In the genomic region with DNA sequence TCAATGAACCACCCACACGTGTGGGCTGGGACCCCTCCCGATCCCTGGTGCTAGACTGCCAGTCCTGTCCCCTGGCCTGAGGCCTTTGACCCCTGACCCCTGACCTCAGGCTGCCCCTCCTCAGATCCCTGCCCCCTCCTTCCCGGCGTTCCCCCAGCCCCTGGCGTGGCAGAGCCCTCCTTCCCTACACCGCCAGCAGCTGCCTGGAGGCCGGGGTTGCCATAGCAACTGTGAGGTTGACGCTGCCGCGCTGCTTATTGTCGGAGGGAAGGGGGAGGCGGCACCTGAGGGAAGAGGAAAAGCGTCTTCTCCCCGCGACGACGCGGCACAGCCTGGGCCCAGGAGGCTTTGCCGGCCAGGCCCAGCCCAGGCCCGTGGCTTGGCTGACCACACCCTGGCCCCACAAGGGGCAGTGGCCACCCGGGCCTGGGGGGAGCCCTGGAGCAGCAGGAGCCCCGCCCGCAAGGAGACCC, we compare ENCODE assay signal across 8 cellular contexts. TPM values are rescaled to one million over a fixed set of nuclear protein-coding genes. Genes with fewer than 3 reads are reported as not detected.
A peak's percentile ranks its signal among the peaks of the same experiment; 100 is the strongest.
DNase-seq lines count a peak whose midpoint lies in the region; ATAC-seq and TF ChIP-seq lines count a peak whose summit lies in the region.

No MANE protein-coding gene starts in this region.

- peak; percentile 79 for ATAC-seq in sciatic nerve
- ATAC-seq in HG02981 (IDR thresholded peaks at IDR 0.05; ENCODE audit: unreplicated experiment): no peak
- ATAC-seq in HG03342 (IDR thresholded peaks at IDR 0.05; ENCODE audit: unreplicated experiment): no peak
- ATAC-seq in stimulated activated memory B cell treated with anti-CD40 and anti-IgM and Interleukin-4, amounts not matched to agents 10 μg/mL and 1 μg/mL and 100 μg/mL, for 72 hours: no peak

- in situ Hi-C loops in GM23248 (cut with MboI): no loop called here

- H3K79me2 ChIP-seq in SK-N-SH (ENCODE audit: insufficient read depth) (no peaks in the 10 kb centered on the region), hepatocyte (no peaks in the 10 kb centered on the region), GM23248 (ENCODE audit: insufficient read depth) (no peaks in the 10 kb centered on the region)

- H2AFZ ChIP-seq in SK-N-SH (ENCODE audit: low read depth) (no peak overlapping the region), hepatocyte (no peak overlapping the region), GM23248 (no peak overlapping the region)

- WGBS in SK-N-SH (ENCODE audit: low lambda C conversion rate): 52% methylated on average over 4 of the region's 23 CpGs
- WGBS in hepatocyte (ENCODE audit: low lambda C conversion rate, missing lambda C conversion rate): 21% methylated on average over 18 of the region's 23 CpGs
- WGBS in GM23248 (ENCODE audit: low coverage in 1 of 2, low lambda C conversion rate in 2 of 2, missing lambda C conversion rate in 2 of 2), 2 experiments: 62 to 68% methylated on average over 14 to 23 of the region's 23 CpGs

- H3K9ac ChIP-seq in SK-N-SH (no peak overlapping the region), GM23248 (no peak overlapping the region)

- H3K36me3 Mint-ChIP-seq in stimulated activated memory B cell treated with anti-CD40 and anti-IgM and Interleukin-4, amounts not matched to agents 10 μg/mL and 1 μg/mL and 100 μg/mL, for 72 hours: no peaks in the 10 kb centered on the region

- TF ChIP-seq CTCF in SK-N-SH (IDR thresholded peaks at IDR 0.05) (no peak), hepatocyte (IDR thresholded peaks at IDR 0.05; ENCODE audit: poor library complexity) (no peak)

- CTCF ChIA-PET in SK-N-SH (lab: Yijun Ruan, JAX): no interaction called here

- intact Hi-C loops in sciatic nerve (cut with DNase I): no loop called here

- H3K9me2 ChIP-seq in SK-N-SH (no peaks in the 10 kb centered on the region), hepatocyte (replicated peaks; ENCODE audit: insufficient read depth) (no peaks in the 10 kb centered on the region), GM23248 (ENCODE audit: insufficient read depth) (no peaks in the 10 kb centered on the region)

- no peak for TF ChIP-seq EP300 in SK-N-SH (IDR thresholded peaks at IDR 0.05; ENCODE audit: borderline replicate concordance in 1 of 2, low read depth in 1 of 2, low read length in 1 of 2)

- peaks cover 0 to 10% of the 10 kb centered on the region in 2 experiments; a peak in 1 of 4 replicates for H3K4me1 ChIP-seq in SK-N-SH (ENCODE audit: control insufficient read depth in 1 of 2, insufficient read depth in 2 of 2, low read depth in 1 of 2, low read length in 1 of 2)
- peaks cover 12% of the 10 kb centered on the region for H3K4me1 ChIP-seq in hepatocyte (ENCODE audit: insufficient read depth)
- H3K4me1 ChIP-seq in GM23248 (ENCODE audit: insufficient read depth): no peaks in the 10 kb centered on the region

- H3K4me2 ChIP-seq in SK-N-SH (no peak overlapping the region), hepatocyte (peak overlapping the region; percentile 68), GM23248 (ENCODE audit: unreplicated experiment) (no peak overlapping the region)

- H3F3A ChIP-seq in SK-N-SH (replicated peaks; ENCODE audit: insufficient read depth): peaks cover 5% of the 10 kb centered on the region
- no peaks in the 10 kb centered on the region for H3F3A ChIP-seq in GM23248 (ENCODE audit: insufficient read depth)

- no peak overlapping the region for H3K4me3 ChIP-seq in SK-N-SH (ENCODE audit: low read depth in 2 of 2, low read length in 1 of 2)
- no peak overlapping the region for H3K4me3 ChIP-seq in hepatocyte
- no peak overlapping the region for H3K4me3 ChIP-seq in GM23248

- no peak overlapping the region for H3K27ac ChIP-seq in SK-N-SH (ENCODE audit: low read depth in 2 of 2, low read length in 1 of 2)
- H3K27ac ChIP-seq in hepatocyte: no peak overlapping the region
- H3K27ac ChIP-seq in GM23248: no peak overlapping the region

- H3K36me3 ChIP-seq in SK-N-SH (replicated peaks in 1 of 2; ENCODE audit: control insufficient read depth in 1 of 2, insufficient read depth in 2 of 2, low read length in 1 of 2): no peaks in the 10 kb centered on the region
- no peaks in the 10 kb centered on the region for H3K36me3 ChIP-seq in hepatocyte (replicated peaks; ENCODE audit: insufficient read depth, low read depth)
- no peaks in the 10 kb centered on the region for H3K36me3 ChIP-seq in GM23248 (ENCODE audit: low read depth)

- no peak for TF ChIP-seq RAD21 in SK-N-SH (IDR thresholded peaks at IDR 0.05; ENCODE audit: low read length)

- H3K27me3 ChIP-seq in SK-N-SH (ENCODE audit: insufficient read depth): no peaks in the 10 kb centered on the region
- no peaks in the 10 kb centered on the region for H3K27me3 ChIP-seq in hepatocyte
- no peaks in the 10 kb centered on the region for H3K27me3 ChIP-seq in GM23248 (replicated peaks; ENCODE audit: insufficient read depth)

- no peak overlapping the region for H3K27ac Mint-ChIP-seq in stimulated activated memory B cell treated with anti-CD40 and anti-IgM and Interleukin-4, amounts not matched to agents 10 μg/mL and 1 μg/mL and 100 μg/mL, for 72 hours

- peaks cover 43% of the 10 kb centered on the region for H3K27me3 Mint-ChIP-seq in stimulated activated memory B cell treated with anti-CD40 and anti-IgM and Interleukin-4, amounts not matched to agents 10 μg/mL and 1 μg/mL and 100 μg/mL, for 72 hours

- H4K20me1 ChIP-seq in SK-N-SH (ENCODE audit: insufficient read depth) (no peaks in the 10 kb centered on the region), hepatocyte (ENCODE audit: insufficient read depth, poor library complexity, severe bottlenecking) (no peaks in the 10 kb centered on the region), GM23248 (ENCODE audit: insufficient read depth) (no peaks in the 10 kb centered on the region)

- peak; percentile 90 for DNase-seq in NCI-H1105 treated with DMSO at 0.1 percent for 48 hours (lab: John Stamatoyannopoulos, UW)
- DNase-seq in SK-N-SH: peak; percentile 88
- peak; percentile 93 for DNase-seq in hepatocyte (ENCODE audit: low spot score)
- peak; percentile 79 for DNase-seq in sciatic nerve (ENCODE audit: low spot score)
- no peak for DNase-seq in GM23248

- no peaks in the 10 kb centered on the region for H3K9me3 ChIP-seq in SK-N-SH
- no peaks in the 10 kb centered on the region for H3K9me3 ChIP-seq in hepatocyte (ENCODE audit: low read depth)
- H3K9me3 ChIP-seq in GM23248 (ENCODE audit: low read depth): no peaks in the 10 kb centered on the region

- POLR2A ChIA-PET in SK-N-SH (lab: Yijun Ruan, JAX): no interaction called here

- H3K4me3 Mint-ChIP-seq in stimulated activated memory B cell treated with anti-CD40 and anti-IgM and Interleukin-4, amounts not matched to agents 10 μg/mL and 1 μg/mL and 100 μg/mL, for 72 hours: no peak overlapping the region

- no peaks in the 10 kb centered on the region for H3K4me1 Mint-ChIP-seq in stimulated activated memory B cell treated with anti-CD40 and anti-IgM and Interleukin-4, amounts not matched to agents 10 μg/mL and 1 μg/mL and 100 μg/mL, for 72 hours

- no peaks in the 10 kb centered on the region for H3K9me3 Mint-ChIP-seq in stimulated activated memory B cell treated with anti-CD40 and anti-IgM and Interleukin-4, amounts not matched to agents 10 μg/mL and 1 μg/mL and 100 μg/mL, for 72 hours

TF ChIP-seq in SK-N-SH, 30 proteins besides CTCF, POLR2A, EP300 and RAD21:
- TF ChIP-seq ELF1 (IDR thresholded peaks at IDR 0.05) (no peak), SIN3A (IDR thresholded peaks at IDR 0.05; ENCODE audit: borderline replicate concordance, low read depth, low read length) (no peak), MXI1 (IDR thresholded peaks at IDR 0.05; ENCODE audit: low read depth, low read length) (no peak), RFX5 (IDR thresholded peaks at IDR 0.05; ENCODE audit: low read length) (peak; percentile 90)
- TF ChIP-seq, protein P1, sequence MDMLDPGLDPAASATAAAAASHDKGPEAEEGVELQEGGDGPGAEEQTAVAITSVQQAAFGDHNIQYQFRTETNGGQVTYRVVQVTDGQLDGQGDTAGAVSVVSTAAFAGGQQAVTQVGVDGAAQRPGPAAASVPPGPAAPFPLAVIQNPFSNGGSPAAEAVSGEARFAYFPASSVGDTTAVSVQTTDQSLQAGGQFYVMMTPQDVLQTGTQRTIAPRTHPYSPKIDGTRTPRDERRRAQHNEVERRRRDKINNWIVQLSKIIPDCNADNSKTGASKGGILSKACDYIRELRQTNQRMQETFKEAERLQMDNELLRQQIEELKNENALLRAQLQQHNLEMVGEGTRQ (IDR thresholded peaks at IDR 0.05; ENCODE audit: borderline replicate concordance, low read depth, low read length): no peak

RNA-seq across cellular contexts. Expression of gene SHANK3, which starts 32.6 kb away (rescaled TPM):
- 0.88 and 1.5 TPM in 2 replicates for polyA plus RNA-seq in SK-N-SH (2012; rRNA removed)
- 0.62 and 1.1 TPM in 2 replicates for polyA plus RNA-seq in SK-N-SH (2012; cell fraction: cytosol; rRNA removed)
- polyA plus RNA-seq in SK-N-SH (2012; cell fraction: nucleus; rRNA removed): 4.6 and 4.7 TPM in 2 replicates
- total RNA-seq in hepatocyte: 2.4 and 2.9 TPM in 2 replicates
- polyA plus RNA-seq in hepatocyte: 1.9 and 2.6 TPM in 2 replicates
- 56.6 TPM for total RNA-seq in sciatic nerve
- 0.51 and 0.97 TPM in 2 replicates for total RNA-seq in GM23248 (2014; rRNA removed; shearing (Covaris generic))
- polyA plus RNA-seq in GM23248 (2016; fragmentation: Nextera tagmentation; extraction: Ambion mirVana): 0.08 and 0.10 TPM in 2 replicates

RNA-seq across cellular contexts. Expression of gene ACR, which starts 32.7 kb away (rescaled TPM):
- polyA plus RNA-seq in SK-N-SH (2012; rRNA removed): 0.08 and 0.15 TPM in 2 replicates
- 0.07 TPM in 1 of 2 replicates, not detected in the other for polyA plus RNA-seq in SK-N-SH (2012; cell fraction: cytosol; rRNA removed)
- 0.41 and 0.42 TPM in 2 replicates for polyA plus RNA-seq in SK-N-SH (2012; cell fraction: nucleus; rRNA removed)
- not detected in 2 replicates for total RNA-seq in hepatocyte
- polyA plus RNA-seq in hepatocyte: not detected in 2 replicates
- 1.5 TPM for total RNA-seq in sciatic nerve
- total RNA-seq in GM23248 (2014; rRNA removed; shearing (Covaris generic)): not detected in 2 replicates
- not detected in 2 replicates for polyA plus RNA-seq in GM23248 (2016; fragmentation: Nextera tagmentation; extraction: Ambion mirVana)

Comparison
In these comparisons a context has a peak if more than half of its experiments do, and no peak if none do; other contexts are left out.
1. RNA of gene SHANK3, which starts 32.6 kb away (total RNA-seq): 56.6 TPM in sciatic nerve (single experiment); 2.4 to 2.9 TPM in hepatocyte and 0.51 to 0.97 TPM in GM23248; every median in the first group is over 10 times any median in the second.